In genomic region chr4:173169428-173170209, GRCh38 we compare ENCODE assay signal across 8 cellular contexts. TPM values are rescaled to one million over a fixed set of nuclear protein-coding genes. Genes with fewer than 3 reads are reported as not detected.
DNase-seq lines count a peak whose midpoint lies in the region; ATAC-seq and TF ChIP-seq lines count a peak whose summit lies in the region.

No MANE protein-coding gene starts in this region.

- intact Hi-C loops in left cardiac atrium (cut with DNase I) (loop anchor here (10.0 kb wide), 2 partner anchors 85 to 145 kb away; no protein-coding TSS in a partner anchor), posterior vena cava (cut with DNase I) (no loop called here), vagina (cut with DNase I) (no loop called here)

- H3K27ac ChIP-seq in HUES64 (ENCODE audit: low read depth, low read length) = peak overlapping the region; percentile 90
- H3K27ac ChIP-seq in SU-DHL-6 (ENCODE audit: low read depth, low read length) = peak overlapping the region; percentile 66
- H3K27ac ChIP-seq in vagina = peak overlapping the region; percentile 92

- H3K4me3 ChIP-seq in HUES64 (ENCODE audit: low read length) = peak overlapping the region; percentile 88
- peak overlapping the region; percentile 71 for H3K4me3 ChIP-seq in SU-DHL-6 (ENCODE audit: insufficient read depth, low read length, poor library complexity, severe bottlenecking)
- H3K4me3 ChIP-seq in vagina = peak overlapping the region; percentile 81 to 88

- H3K9ac ChIP-seq in HUES64 (ENCODE audit: low read depth, low read length) (peak overlapping the region; percentile 82), SU-DHL-6 (ENCODE audit: low read length) (peak overlapping the region; percentile 81)

- peaks cover 27% of the 10 kb centered on the region; the same call in 1 of the 2 replicates for H3F3A ChIP-seq in SU-DHL-6 (ENCODE audit: insufficient read depth)

- H2AFZ ChIP-seq in SU-DHL-6 (ENCODE audit: low read depth, low read length, severe bottlenecking) = peak overlapping the region; percentile 72

- no peaks in the 10 kb centered on the region for H3K9me2 ChIP-seq in SU-DHL-6 (replicated peaks; ENCODE audit: insufficient read depth, low read length)

- H3K36me3 ChIP-seq in HUES64 (ENCODE audit: insufficient read depth, low read length) (peaks cover 9% of the 10 kb centered on the region; the same call in 1 of the 2 replicates), SU-DHL-6 (ENCODE audit: low read length) (no peaks in the 10 kb centered on the region), vagina (no peaks in the 10 kb centered on the region)

- H3K4me1 ChIP-seq in HUES64 (ENCODE audit: insufficient read depth, low read length) = peaks cover 47% of the 10 kb centered on the region
- H3K4me1 ChIP-seq in vagina = peaks cover 10% of the 10 kb centered on the region

- H3K4me2 ChIP-seq in SU-DHL-6 (ENCODE audit: low read depth, low read length, poor library complexity, severe bottlenecking) = peak overlapping the region; percentile 84

- H3K79me2 ChIP-seq in SU-DHL-6 (ENCODE audit: insufficient read depth, low read length) = peaks cover 37% of the 10 kb centered on the region

- in situ Hi-C loops in G401 (cut with HindIII; ENCODE audit: low sequenced_read_pairs) = no loop called here

- ATAC-seq in GM21526 (IDR thresholded peaks at IDR 0.05; ENCODE audit: low FRiP score, unreplicated experiment) = peak; percentile 64
- ATAC-seq in left cardiac atrium = peak; percentile 77 to 83

- no peak for TF ChIP-seq CTCF in SU-DHL-6 (IDR thresholded peaks at IDR 0.05; ENCODE audit: insufficient read depth, low read length, poor library complexity, severe bottlenecking)
- TF ChIP-seq CTCF in vagina (IDR thresholded peaks at IDR 0.05) = no peak

- under 1% methylated on average over 93 of the region's 93 CpGs for WGBS in HUES64

- peaks cover 16% of the 10 kb centered on the region for H4K20me1 ChIP-seq in SU-DHL-6 (ENCODE audit: low read depth, low read length)

- TF ChIP-seq POLR2A in vagina (IDR thresholded peaks at IDR 0.05) = peak in 1 of 2 donors; percentile 22

- H3K9me3 ChIP-seq in HUES64 (ENCODE audit: insufficient read depth, low read depth, low read length) (no peaks in the 10 kb centered on the region), SU-DHL-6 (ENCODE audit: insufficient read depth, low read length) (no peaks in the 10 kb centered on the region), vagina (no peaks in the 10 kb centered on the region)

- peak; percentile 46 for DNase-seq in G401 (ENCODE audit: low spot score)
- DNase-seq in activated naive CD8-positive, alpha-beta T cell treated with anti-CD3 and anti-CD28 coated beads, Interleukin-2, amount 50 U/mL, for 16 hours (ENCODE audit: low read depth, low spot score) = peak; percentile 18
- peak; percentile 67 for DNase-seq in left cardiac atrium
- peak; percentile 91 for DNase-seq in posterior vena cava (ENCODE audit: low spot score)
- DNase-seq in vagina (ENCODE audit: extremely low spot score in 2 of 2) = no peak

- no peaks in the 10 kb centered on the region for H3K27me3 ChIP-seq in HUES64 (ENCODE audit: insufficient read depth, low read length)
- no peaks in the 10 kb centered on the region for H3K27me3 ChIP-seq in SU-DHL-6 (ENCODE audit: low read length)
- H3K27me3 ChIP-seq in vagina = no peaks in the 10 kb centered on the region

RNA-seq across cellular contexts. Expression of gene GALNT7, which starts 1.0 kb away (rescaled TPM):
- total RNA-seq in G401 (2014; rRNA removed; shearing (Covaris generic)) = 12.4 and 22.1 TPM in 2 replicates
- 43.8 TPM for polyA plus RNA-seq in HUES64 (2013, experiment 1 of 2)
- 39.5 TPM for polyA plus RNA-seq in HUES64 (2013, experiment 2 of 2)
- total RNA-seq in left cardiac atrium (1 to 10 TPM; 5.8 to 8.0 TPM), posterior vena cava (10 to 100 TPM; 10.2 to 16.2 TPM), vagina (9.1 TPM)

Comparison
In these comparisons a context has a peak if more than half of its experiments do, and no peak if none do; other contexts are left out.
1. DNase-seq: peak in G401 (single experiment), activated naive CD8-positive, alpha-beta T cell treated with anti-CD3 and anti-CD28 coated beads, Interleukin-2, amount 50 U/mL, for 16 hours (single experiment), left cardiac atrium (single experiment) and posterior vena cava (single experiment); none in vagina (0 of 2).
2. intact Hi-C loops: an anchor here in left cardiac atrium (10.0 kb wide); none called in posterior vena cava and vagina.
3. Peak in every context shown above with its lines, with median percentiles within 50 percentile points of each other: H3K27ac ChIP-seq and H3K4me3 ChIP-seq.